ENCODE assay signal across 11 cellular contexts in genomic region chr14:53108292-53108937, GRCh38. TPM values are rescaled to one million over a fixed set of nuclear protein-coding genes. Genes with fewer than 3 reads are reported as not detected.
DNase-seq lines count a peak whose midpoint lies in the region; ATAC-seq and TF ChIP-seq lines count a peak whose summit lies in the region.
"Had no signal": no experiment of that assay in that cellular context is flagged by ENCODE, and none has a peak within 500 bp of the region (broad histone marks: within the 10 kb centered on the region; RNA-seq: fewer than 3 reads in every experiment).

No MANE protein-coding gene starts in this region.

- no peaks in the 10 kb centered on the region for H3K27me3 Mint-ChIP-seq in stimulated activated naive B cell treated with anti-CD40 and anti-IgM and Interleukin-4, amounts not matched to agents 10 μg/mL and 1 μg/mL and 100 μg/mL, for 72 hours

- H3K27ac ChIP-seq in esophagus squamous epithelium (peak overlapping the region in 1 of 4 donors; percentile 18), prostate gland (no peak overlapping the region), brain microvascular endothelial cell (no peak overlapping the region)

- 70 to 83% methylated on average over 2 to 6 of the region's 7 CpGs for WGBS in esophagus squamous epithelium, 2 donors
- 90% methylated on average over 7 of the region's 7 CpGs for WGBS in prostate gland

- ATAC-seq in GM18511 (IDR thresholded peaks at IDR 0.05; ENCODE audit: unreplicated experiment): peak; percentile 30
- ATAC-seq in stimulated activated naive B cell treated with anti-CD40 and anti-IgM and Interleukin-4, amounts not matched to agents 10 μg/mL and 1 μg/mL and 100 μg/mL, for 72 hours (replicated peaks): peak; percentile 36 to 39
- no peak for ATAC-seq in GM21381 (IDR thresholded peaks at IDR 0.05; ENCODE audit: unreplicated experiment)

- peaks cover 4 to 8% of the 10 kb centered on the region in 2 donors for H3K36me3 Mint-ChIP-seq in stimulated activated naive B cell treated with anti-CD40 and anti-IgM and Interleukin-4, amounts not matched to agents 10 μg/mL and 1 μg/mL and 100 μg/mL, for 72 hours

- H3K4me3 ChIP-seq in esophagus squamous epithelium: peak overlapping the region in 3 of 4 donors; percentile 0 to 45 (median 2)
- no peak overlapping the region for H3K4me3 ChIP-seq in prostate gland
- no peak overlapping the region for H3K4me3 ChIP-seq in brain microvascular endothelial cell (ENCODE audit: low read depth, low read length)

- in situ Hi-C loops in brain microvascular endothelial cell (cut with HindIII; ENCODE audit: low pct_ligation_motif_present, low sequenced_read_pairs): no loop called here

- H3K36me3 ChIP-seq in esophagus squamous epithelium (no peaks in the 10 kb centered on the region), prostate gland (no peaks in the 10 kb centered on the region), brain microvascular endothelial cell (replicated peaks) (no peaks in the 10 kb centered on the region)

- no peak overlapping the region for H3K4me3 Mint-ChIP-seq in stimulated activated naive B cell treated with anti-CD40 and anti-IgM and Interleukin-4, amounts not matched to agents 10 μg/mL and 1 μg/mL and 100 μg/mL, for 72 hours
- H3K4me3 Mint-ChIP-seq: T-helper 1 cell treated with Interleukin-12 subunit alpha and Interleukin-12 subunit beta and Interleukin-4 antibody, amounts not matched to agents 30 μg/mL and 1 μg/mL, for 36 hours had no signal

- H3K27me3 ChIP-seq in esophagus squamous epithelium (no peaks in the 10 kb centered on the region), prostate gland (replicated peaks; ENCODE audit: insufficient read depth) (no peaks in the 10 kb centered on the region), brain microvascular endothelial cell (replicated peaks) (no peaks in the 10 kb centered on the region)

- no peak overlapping the region for H3K27ac Mint-ChIP-seq in stimulated activated naive B cell treated with anti-CD40 and anti-IgM and Interleukin-4, amounts not matched to agents 10 μg/mL and 1 μg/mL and 100 μg/mL, for 72 hours
- H3K27ac Mint-ChIP-seq: activated T-helper 2 cell treated with anti-CD3 and anti-CD28 coated beads, Interferon-gamma antibody, Interleukin-2, Interleukin-4, amounts not matched to agents 10 μg/mL and 5 μg/mL and 100 μg/mL, durations not matched to agents 14 hours and 24 hours and 36 hours; T-helper 1 cell treated with Interleukin-12 subunit alpha and Interleukin-12 subunit beta and Interleukin-4 antibody, amounts not matched to agents 30 μg/mL and 1 μg/mL, for 36 hours had no signal

- H3K9me3 ChIP-seq in esophagus squamous epithelium (peaks cover 0 to 16% (median 15%) of the 10 kb centered on the region in 3 donors), prostate gland (no peaks in the 10 kb centered on the region)

- DNase-seq in MV-4-11 (lab: John Stamatoyannopoulos, UW) (peak; percentile 60), esophagus squamous epithelium (lab: John Stamatoyannopoulos, UW) (no peak), prostate gland (ENCODE audit: low spot score) (no peak), brain microvascular endothelial cell (no peak)
- DNase-seq in stimulated activated naive B cell treated with anti-CD40 and anti-IgM and Interleukin-4, amounts not matched to agents 10 μg/mL and 1 μg/mL and 100 μg/mL, for 72 hours: no peak
- DNase-seq in activated CD4-positive, alpha-beta T cell treated with anti-CD3 and anti-CD28 coated beads, Interleukin-2, amount 50 U/mL, for 1 hour: no peak
- DNase-seq: NCI-H2081 treated with DMSO at 0.1 percent for 48 hours had no signal

- TF ChIP-seq CTCF in esophagus squamous epithelium (IDR thresholded peaks at IDR 0.05): no peak
- TF ChIP-seq CTCF in prostate gland (IDR thresholded peaks at IDR 0.05): no peak
- no peak for TF ChIP-seq CTCF in brain microvascular endothelial cell (IDR thresholded peaks at IDR 0.05; ENCODE audit: low read depth, low read length, missing control alignments)

- peaks cover 8 to 18% of the 10 kb centered on the region in 2 donors for H3K4me1 Mint-ChIP-seq in stimulated activated naive B cell treated with anti-CD40 and anti-IgM and Interleukin-4, amounts not matched to agents 10 μg/mL and 1 μg/mL and 100 μg/mL, for 72 hours

- TF ChIP-seq POLR2A in esophagus squamous epithelium (IDR thresholded peaks at IDR 0.05) (no peak), prostate gland (IDR thresholded peaks at IDR 0.05) (no peak)

- H3K9me3 Mint-ChIP-seq in stimulated activated naive B cell treated with anti-CD40 and anti-IgM and Interleukin-4, amounts not matched to agents 10 μg/mL and 1 μg/mL and 100 μg/mL, for 72 hours: peaks cover 2 to 4% of the 10 kb centered on the region in 2 donors

- intact Hi-C loops in esophagus squamous epithelium (cut with DNase I): no loop called here
- intact Hi-C loops in prostate gland (cut with DNase I): no loop called here

- H3K4me1 ChIP-seq in esophagus squamous epithelium (no peaks in the 10 kb centered on the region), prostate gland (replicated peaks) (no peaks in the 10 kb centered on the region)

RNA-seq across cellular contexts. Expression of gene DDHD1, which starts 44.7 kb away (rescaled TPM):
- total RNA-seq in esophagus squamous epithelium (10 to 100 TPM in 1 of 4 donors, 1 to 10 TPM in 3; 1.4 to 14.3 (median 5.8) TPM), prostate gland (10 to 100 TPM in 1 of 2 donors, 1 to 10 TPM in 1; 6.5 to 23.6 TPM)

Comparison
In these comparisons a context has a peak if more than half of its experiments do, and no peak if none do; other contexts are left out.
1. H3K4me3 ChIP-seq: peak in esophagus squamous epithelium (3 of 4); none in prostate gland (0 of 2) and brain microvascular endothelial cell (single experiment).